Comparison of ENCODE assay signal across 8 cellular contexts in genomic region chr11:118530180-118530682, GRCh38. TPM values are rescaled to one million over a fixed set of nuclear protein-coding genes. Genes with fewer than 3 reads are reported as not detected.
DNase-seq lines count a peak whose midpoint lies in the region; ATAC-seq and TF ChIP-seq lines count a peak whose summit lies in the region.

No MANE protein-coding gene starts in this region.

- H3K4me3 ChIP-seq in fibroblast of villous mesenchyme (ENCODE audit: low read depth, low read length): peak overlapping the region; percentile 71
- H3K4me3 ChIP-seq in prostate gland: peak overlapping the region; percentile 62 to 84

- CTCF ChIA-PET in CD4-positive, alpha-beta T cell (lab: Charles Lee): no interaction called here

- peak overlapping the region; percentile 83 for H3K27ac Mint-ChIP-seq in CD4-positive, alpha-beta T cell

- POLR2A ChIA-PET in CD4-positive, alpha-beta T cell (lab: Charles Lee): interaction anchor here (0.6 to 1.4 kb wide), 4 partner anchors 42 to 131 kb away, joined by 3 to 13 read pairs (median 5); partner anchors contain the start of genes ARCN1 and KMT2A

- no peaks in the 10 kb centered on the region for H3K27me3 Mint-ChIP-seq in CD4-positive, alpha-beta T cell

- TF ChIP-seq CTCF in CD4-positive, alpha-beta T cell (IDR thresholded peaks at IDR 0.05): no peak
- TF ChIP-seq CTCF in fibroblast of villous mesenchyme (IDR thresholded peaks at IDR 0.05; ENCODE audit: insufficient read depth, low read depth, low read length): no peak
- TF ChIP-seq CTCF in prostate gland (IDR thresholded peaks at IDR 0.05): peak in 1 of 4 experiments; percentile 7

- no peaks in the 10 kb centered on the region for H3K9me3 Mint-ChIP-seq in CD4-positive, alpha-beta T cell

- DNase-seq in CD4-positive, alpha-beta T cell: no peak
- DNase-seq in SW480 (ENCODE audit: low spot score) (peak; percentile 33), fibroblast of villous mesenchyme (ENCODE audit: low read depth) (no peak), prostate gland (ENCODE audit: low spot score) (peak; percentile 32), foreskin melanocyte (no peak), globus pallidus (ENCODE audit: low spot score) (no peak)

- no peak for ATAC-seq in CD4-positive, alpha-beta T cell (ENCODE audit: poor library complexity)
- ATAC-seq in HG03342 (IDR thresholded peaks at IDR 0.05; ENCODE audit: unreplicated experiment) (peak; percentile 8), HG03457 (IDR thresholded peaks at IDR 0.05; ENCODE audit: unreplicated experiment) (no peak)

- no peaks in the 10 kb centered on the region for H3K27me3 ChIP-seq in CD4-positive, alpha-beta T cell (ENCODE audit: control insufficient read depth, insufficient read depth, low read length)
- H3K27me3 ChIP-seq in prostate gland (replicated peaks; ENCODE audit: insufficient read depth): no peaks in the 10 kb centered on the region

- H3K4me1 Mint-ChIP-seq in CD4-positive, alpha-beta T cell (ENCODE audit: low read depth): peaks cover 47% of the 10 kb centered on the region

- TF ChIP-seq POLR2A in prostate gland (IDR thresholded peaks at IDR 0.05): no peak

- 2% methylated on average over 31 of the region's 31 CpGs for WGBS in prostate gland

- H3K27ac ChIP-seq in CD4-positive, alpha-beta T cell (ENCODE audit: low read depth, low read length): peak overlapping the region; percentile 30
- peak overlapping the region; percentile 70 to 81 for H3K27ac ChIP-seq in prostate gland

- no peaks in the 10 kb centered on the region for H3K9me3 ChIP-seq in CD4-positive, alpha-beta T cell (ENCODE audit: control insufficient read depth, low read length)
- H3K9me3 ChIP-seq in prostate gland: no peaks in the 10 kb centered on the region

- H3K4me1 ChIP-seq in prostate gland (replicated peaks): peaks cover 10% of the 10 kb centered on the region

- H3K36me3 ChIP-seq in prostate gland: no peaks in the 10 kb centered on the region

- peak overlapping the region; percentile 92 for H3K4me3 Mint-ChIP-seq in CD4-positive, alpha-beta T cell

- H3K36me3 Mint-ChIP-seq in CD4-positive, alpha-beta T cell (ENCODE audit: low read depth): peaks cover 12% of the 10 kb centered on the region

- intact Hi-C loops in CD4-positive, alpha-beta T cell (cut with DNase I, micrococcal nuclease): loop anchor here (2.0 to 5.0 kb wide), 2 partner anchors 37 to 43 kb away; partner anchors contain the start of genes ARCN1 (in 1 of the 2) and IFT46 (in 1 of the 2)
- intact Hi-C loops in prostate gland (cut with DNase I): loop anchor here (5.0 kb wide), 1 partner anchor 37 kb away; the partner anchor contains the start of gene IFT46

RNA-seq across cellular contexts. Expression of gene TMEM25, which starts 0.8 kb away (rescaled TPM):
- 10 to 100 TPM; 18.3 to 18.5 TPM for total RNA-seq in CD4-positive, alpha-beta T cell
- total RNA-seq in fibroblast of villous mesenchyme (25.8 and 35.4 TPM in 2 replicates), prostate gland (10 to 100 TPM; 52.4 to 64.2 TPM)

RNA-seq across cellular contexts. Expression of gene TTC36, which starts 3.0 kb away (rescaled TPM):
- under 1 TPM; 0.30 to 0.56 TPM for total RNA-seq in CD4-positive, alpha-beta T cell
- total RNA-seq in fibroblast of villous mesenchyme: 0.97 and 1.7 TPM in 2 replicates
- total RNA-seq in prostate gland: 1 to 10 TPM; 3.1 to 7.7 TPM

RNA-seq across cellular contexts. Expression of gene IFT46, which starts 35.5 kb away (rescaled TPM):
- 1 to 10 TPM; 4.9 to 6.3 TPM for total RNA-seq in CD4-positive, alpha-beta T cell
- total RNA-seq in fibroblast of villous mesenchyme (22.9 and 27.2 TPM in 2 replicates), prostate gland (10 to 100 TPM; 38.9 to 48.4 TPM)

RNA-seq across cellular contexts. Expression of gene ARCN1, which starts 42.0 kb away (rescaled TPM):
- total RNA-seq in CD4-positive, alpha-beta T cell: 10 to 100 TPM; 73.7 to 78.6 TPM
- total RNA-seq in fibroblast of villous mesenchyme (180 and 248 TPM in 2 replicates), prostate gland (100 to 1,000 TPM; 108 to 132 TPM)

Comparison
In these comparisons a context has a peak if more than half of its experiments do, and no peak if none do; other contexts are left out.
1. DNase-seq: peak in SW480 (single experiment) and prostate gland (single experiment); none in CD4-positive, alpha-beta T cell (0 of 10), fibroblast of villous mesenchyme (single experiment), foreskin melanocyte (single experiment) and globus pallidus (single experiment).